Comparison of ENCODE assay signal across 32 cellular contexts in the genomic region with DNA sequence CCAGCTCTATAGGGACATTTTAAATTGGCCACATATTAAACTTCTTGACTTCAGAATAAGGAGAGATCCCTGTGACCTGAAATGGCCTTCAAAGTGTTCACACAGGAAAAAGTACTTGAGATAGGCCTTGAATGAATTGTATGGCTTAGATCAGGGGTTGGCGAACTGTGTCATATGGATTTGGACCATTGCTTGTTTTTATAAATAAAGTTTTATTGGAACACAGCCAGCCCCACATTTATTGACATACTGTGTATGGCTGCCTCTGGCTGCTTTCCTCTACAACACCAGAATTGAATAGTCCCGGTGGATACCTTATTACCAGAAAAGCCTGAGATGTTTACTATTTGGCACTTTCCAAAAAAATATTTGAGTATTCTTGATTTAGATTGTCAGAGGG. TPM values are rescaled to one million over a fixed set of nuclear protein-coding genes. Genes with fewer than 3 reads are reported as not detected.
"Had no signal": no experiment of that assay in that cellular context is flagged by ENCODE, and none has a peak within 500 bp of the region (broad histone marks: within the 10 kb centered on the region; RNA-seq: fewer than 3 reads in every experiment).

No MANE protein-coding gene starts in this region.

- H3K9me3 Mint-ChIP-seq: nephron progenitor cell; T-helper 2 cell treated with Interferon-gamma antibody and Interleukin-4, amounts not matched to agents 5 μg/mL and 100 μg/mL, for 36 hours had no signal

- DNase-seq: activated CD4-positive, alpha-beta T cell treated with anti-CD3 and anti-CD28 coated beads for 4 hours; activated CD4-positive, alpha-beta T cell treated with anti-CD3 and anti-CD28 coated beads, Interleukin-2, amount 50 U/mL, for 4 hours; activated CD4-positive, CD25-positive, alpha-beta regulatory T cell; activated CD8-positive, alpha-beta memory T cell treated with anti-CD3 and anti-CD28 coated beads for 24 hours; activated gamma-delta T cell treated with Interleukin-2 at 50 U/mL for 16 hours; anterior cingulate cortex; dermis blood vessel endothelial cell; effector CD4-positive, alpha-beta T cell; esophagus squamous epithelium; foreskin melanocyte; heart right ventricle; kidney glomerular epithelial cell; left lung; lower lobe of right lung; mesendoderm; nephron progenitor cell; ovary; retina; stimulated activated CD4-positive, alpha-beta T cell treated with anti-CD3 and anti-CD28 coated beads, Interleukin-15, amount 100 ng/mL, for 24 hours; stimulated activated CD4-positive, alpha-beta T cell treated with anti-CD3 and anti-CD28 coated beads, Interleukin-2, amount 100 ng/mL, for 24 hours; stimulated activated naive CD4-positive, alpha-beta T cell; trophoblast cell; uterus had no signal

- H3K27ac Mint-ChIP-seq: activated naive CD8-positive, alpha-beta T cell; nephron progenitor cell; T-helper 2 cell treated with Interferon-gamma antibody and Interleukin-4, amounts not matched to agents 5 μg/mL and 100 μg/mL, for 36 hours had no signal

- H3K4me1 ChIP-seq: prostate gland, uterus had no signal

- ATAC-seq: heart right ventricle, left lung, lower lobe of right lung, SK-N-SH treated with all-trans-retinoic acid at 6 μM for 48 hours had no signal

- H3K9me3 ChIP-seq: esophagus squamous epithelium, heart right ventricle, left lung, lower lobe of right lung, ovary, prostate gland, thoracic aorta, uterus had no signal

- H3K4me3 ChIP-seq: esophagus squamous epithelium, heart right ventricle, left lung, lower lobe of right lung, ovary, prostate gland, smooth muscle cell, thoracic aorta, uterus had no signal

- H3K27me3 ChIP-seq: esophagus squamous epithelium, heart right ventricle, left lung, ovary, uterus had no signal

- H3K27me3 Mint-ChIP-seq: activated naive CD8-positive, alpha-beta T cell had no signal

- H3K4me3 Mint-ChIP-seq: activated naive CD8-positive, alpha-beta T cell; nephron progenitor cell; T-helper 2 cell treated with Interferon-gamma antibody and Interleukin-4, amounts not matched to agents 5 μg/mL and 100 μg/mL, for 36 hours had no signal

- H3K27ac ChIP-seq: epithelial cell of prostate, esophagus squamous epithelium, heart right ventricle, left lung, lower lobe of right lung, ovary, prostate gland, thoracic aorta, uterus had no signal

- H3K36me3 ChIP-seq: ovary, uterus had no signal

RNA-seq across cellular contexts. Expression of a gene that starts 20.6 kb away (rescaled TPM):
- total RNA-seq: bronchial epithelial cell, dermis blood vessel endothelial cell, glomerular endothelial cell, heart right ventricle, left lung, smooth muscle cell had no signal
- polyA plus RNA-seq: smooth muscle cell had no signal
